ENCODE assay signal across 1 cellular context in the genomic region with DNA sequence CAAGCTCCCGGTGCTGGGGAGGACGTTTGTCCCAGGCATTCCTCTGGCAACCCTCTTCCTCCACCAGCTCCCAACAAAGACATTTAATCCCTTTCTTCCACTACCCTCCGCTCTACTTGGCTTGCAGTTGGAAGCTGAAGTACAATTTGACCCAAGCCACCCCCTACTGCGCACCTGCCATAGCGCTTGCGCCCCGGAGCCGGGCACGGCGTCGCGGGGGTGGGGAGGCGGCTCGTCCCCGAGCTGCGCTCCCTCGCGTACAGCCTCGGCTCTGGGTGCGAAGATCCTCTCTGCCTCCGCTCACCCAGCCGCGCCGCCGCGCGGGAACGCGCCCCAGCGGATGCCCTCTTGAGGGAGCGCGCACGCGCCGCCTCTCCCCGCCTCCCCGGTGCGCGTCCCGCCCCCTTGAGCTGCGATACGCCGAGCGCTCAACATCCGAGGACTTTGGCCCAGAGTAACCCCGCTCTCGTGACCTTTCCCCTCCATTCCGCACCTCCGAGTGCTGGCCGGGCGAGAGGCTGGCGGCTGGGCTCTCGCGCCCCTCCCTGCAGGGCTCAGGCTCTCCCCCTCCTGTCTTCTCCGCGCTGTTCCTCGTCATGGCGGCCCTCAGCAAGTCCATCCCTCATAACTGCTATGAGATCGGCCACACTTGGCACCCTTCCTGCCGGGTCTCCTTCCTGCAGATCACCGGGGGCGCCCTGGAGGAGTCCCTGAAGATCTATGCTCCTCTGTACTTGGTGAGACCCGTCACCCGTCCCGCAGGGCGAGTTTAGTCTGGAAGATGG.
TF ChIP-seq lines count a peak whose summit lies in the region.

TSS of gene TMEM135 (plus strand) at position 485 of the 785 bp plus-strand sequence. CDS start at position 597, 112 bp downstream.

TF ChIP-seq in GM12878, 131 proteins besides CTCF, POLR2A, EP300 and RAD21 (continued from another document):
- TF ChIP-seq KLF5 (IDR thresholded peaks at IDR 0.05; ENCODE audit: partially characterized antibody) (no peak), MYC (IDR thresholded peaks at IDR 0.05; ENCODE audit: insufficient read depth, insufficient read length, insufficient replicate concordance, low read length, severe bottlenecking) (no peak), PAX8 (IDR thresholded peaks at IDR 0.05) (no peak), RELA (IDR thresholded peaks at IDR 0.05; ENCODE audit: borderline replicate concordance, partially characterized antibody) (peak; percentile 38), SIN3A (IDR thresholded peaks at IDR 0.05; ENCODE audit: low read depth, low read length) (no peak), MTA3 (IDR thresholded peaks at IDR 0.05; ENCODE audit: borderline replicate concordance, low read length) (no peak), IKZF2 (IDR thresholded peaks at IDR 0.05) (peak in 1 of 2 experiments; percentile 48; a peak in 1 of 4 replicates), IKZF1 (conservative IDR thresholded peaks at IDR 0.05) (peak; percentile 66), SMAD1 (IDR thresholded peaks at IDR 0.05; ENCODE audit: low read depth, partially characterized antibody) (no peak), CBX3 (IDR thresholded peaks at IDR 0.05; ENCODE audit: borderline replicate concordance, low read depth) (no peak), TARDBP (IDR thresholded peaks at IDR 0.05; ENCODE audit: borderline replicate concordance) (no peak), SMARCA5 (IDR thresholded peaks at IDR 0.05) (peak; percentile 76; the same call in 1 of the 2 replicates), ZNF687 (IDR thresholded peaks at IDR 0.05) (peak; percentile 68), ESRRA (IDR thresholded peaks at IDR 0.05; ENCODE audit: low read length) (no peak), RCOR1 (conservative IDR thresholded peaks at IDR 0.05; ENCODE audit: low read depth, low read length) (no peak), SP1 (IDR thresholded peaks at IDR 0.05; ENCODE audit: low read depth, low read length) (no peak)
- TF ChIP-seq, protein P1, sequence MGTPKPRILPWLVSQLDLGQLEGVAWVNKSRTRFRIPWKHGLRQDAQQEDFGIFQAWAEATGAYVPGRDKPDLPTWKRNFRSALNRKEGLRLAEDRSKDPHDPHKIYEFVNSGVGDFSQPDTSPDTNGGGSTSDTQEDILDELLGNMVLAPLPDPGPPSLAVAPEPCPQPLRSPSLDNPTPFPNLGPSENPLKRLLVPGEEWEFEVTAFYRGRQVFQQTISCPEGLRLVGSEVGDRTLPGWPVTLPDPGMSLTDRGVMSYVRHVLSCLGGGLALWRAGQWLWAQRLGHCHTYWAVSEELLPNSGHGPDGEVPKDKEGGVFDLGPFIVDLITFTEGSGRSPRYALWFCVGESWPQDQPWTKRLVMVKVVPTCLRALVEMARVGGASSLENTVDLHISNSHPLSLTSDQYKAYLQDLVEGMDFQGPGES (IDR thresholded peaks at IDR 0.05) = peak; percentile 15; the same call in 1 of the 2 replicates
- TF ChIP-seq, protein P2, sequence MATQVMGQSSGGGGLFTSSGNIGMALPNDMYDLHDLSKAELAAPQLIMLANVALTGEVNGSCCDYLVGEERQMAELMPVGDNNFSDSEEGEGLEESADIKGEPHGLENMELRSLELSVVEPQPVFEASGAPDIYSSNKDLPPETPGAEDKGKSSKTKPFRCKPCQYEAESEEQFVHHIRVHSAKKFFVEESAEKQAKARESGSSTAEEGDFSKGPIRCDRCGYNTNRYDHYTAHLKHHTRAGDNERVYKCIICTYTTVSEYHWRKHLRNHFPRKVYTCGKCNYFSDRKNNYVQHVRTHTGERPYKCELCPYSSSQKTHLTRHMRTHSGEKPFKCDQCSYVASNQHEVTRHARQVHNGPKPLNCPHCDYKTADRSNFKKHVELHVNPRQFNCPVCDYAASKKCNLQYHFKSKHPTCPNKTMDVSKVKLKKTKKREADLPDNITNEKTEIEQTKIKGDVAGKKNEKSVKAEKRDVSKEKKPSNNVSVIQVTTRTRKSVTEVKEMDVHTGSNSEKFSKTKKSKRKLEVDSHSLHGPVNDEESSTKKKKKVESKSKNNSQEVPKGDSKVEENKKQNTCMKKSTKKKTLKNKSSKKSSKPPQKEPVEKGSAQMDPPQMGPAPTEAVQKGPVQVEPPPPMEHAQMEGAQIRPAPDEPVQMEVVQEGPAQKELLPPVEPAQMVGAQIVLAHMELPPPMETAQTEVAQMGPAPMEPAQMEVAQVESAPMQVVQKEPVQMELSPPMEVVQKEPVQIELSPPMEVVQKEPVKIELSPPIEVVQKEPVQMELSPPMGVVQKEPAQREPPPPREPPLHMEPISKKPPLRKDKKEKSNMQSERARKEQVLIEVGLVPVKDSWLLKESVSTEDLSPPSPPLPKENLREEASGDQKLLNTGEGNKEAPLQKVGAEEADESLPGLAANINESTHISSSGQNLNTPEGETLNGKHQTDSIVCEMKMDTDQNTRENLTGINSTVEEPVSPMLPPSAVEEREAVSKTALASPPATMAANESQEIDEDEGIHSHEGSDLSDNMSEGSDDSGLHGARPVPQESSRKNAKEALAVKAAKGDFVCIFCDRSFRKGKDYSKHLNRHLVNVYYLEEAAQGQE (IDR thresholded peaks at IDR 0.05; ENCODE audit: low read depth, low read length) = no peak
